In genomic region chr13:23477096-23477495, GRCh38 we compare ENCODE assay signal across 24 cellular contexts.
"Had no signal": no experiment of that assay in that cellular context is flagged by ENCODE, and none has a peak within 500 bp of the region (broad histone marks: within the 10 kb centered on the region; RNA-seq: fewer than 3 reads in every experiment).

No MANE protein-coding gene starts in this region.

- H3K27me3 Mint-ChIP-seq: dendritic cell treated with granulocyte-macrophage colony-stimulating factor and Interleukin-4, amounts not matched to agents 40 ng/mL and 50 ng/mL, for 4 days; stimulated activated naive CD8-positive, alpha-beta T cell treated with anti-CD3 and anti-CD28 coated beads, Interleukin-15, amount 100 ng/mL, for 72 hours had no signal

- H3K4me3 ChIP-seq: colonic mucosa, lower lobe of right lung, prostate gland, right atrium auricular region, sigmoid colon, suprapubic skin, transverse colon, upper lobe of right lung, uterus had no signal

- H3K36me3 ChIP-seq: colonic mucosa, lower lobe of right lung, prostate gland, right atrium auricular region, sigmoid colon, suprapubic skin, transverse colon, upper lobe of right lung, uterus had no signal

- H3K4me1 ChIP-seq: colonic mucosa, lower lobe of right lung, prostate gland, right atrium auricular region, sigmoid colon, suprapubic skin, transverse colon, upper lobe of right lung, uterus had no signal

- ATAC-seq: esophagus mucosa; left ventricle myocardium superior; lower lobe of right lung; naive thymus-derived CD8-positive, alpha-beta T cell; stimulated activated naive B cell treated with anti-CD40 and anti-IgM and Interleukin-4, amounts not matched to agents 10 μg/mL and 1 μg/mL and 100 μg/mL, for 72 hours; stimulated activated naive CD8-positive, alpha-beta T cell treated with anti-CD3 and anti-CD28 coated beads, Interleukin-15, amount 100 ng/mL, for 72 hours; upper lobe of right lung had no signal

- DNase-seq: colonic mucosa; effector CD8-positive, alpha-beta T cell; endodermal cell; hypothalamus; immature natural killer cell; left ventricle myocardium superior; lower lobe of right lung; naive thymus-derived CD8-positive, alpha-beta T cell; nephron progenitor cell; nucleus accumbens; sigmoid colon; stimulated activated CD4-positive, alpha-beta T cell treated with anti-CD3 and anti-CD28 coated beads, Interleukin-2, amount 100 ng/mL, for 24 hours; stimulated activated CD4-positive, alpha-beta T cell treated with anti-CD3 and anti-CD28 coated beads, Interleukin-4, amount 100 ng/mL, for 24 hours; stimulated activated naive B cell treated with anti-CD40 and anti-IgM and Interleukin-4, amounts not matched to agents 10 μg/mL and 1 μg/mL and 100 μg/mL, for 72 hours; stimulated activated naive CD8-positive, alpha-beta T cell treated with anti-CD3 and anti-CD28 coated beads, Interleukin-15, amount 100 ng/mL, for 72 hours; transverse colon; upper lobe of right lung; uterus had no signal

- H3K27ac Mint-ChIP-seq: dendritic cell treated with granulocyte-macrophage colony-stimulating factor and Interleukin-4, amounts not matched to agents 40 ng/mL and 50 ng/mL, for 4 days; endodermal cell; immature natural killer cell; naive thymus-derived CD8-positive, alpha-beta T cell; nephron progenitor cell; stimulated activated naive B cell treated with anti-CD40 and anti-IgM and Interleukin-4, amounts not matched to agents 10 μg/mL and 1 μg/mL and 100 μg/mL, for 72 hours; stimulated activated naive CD8-positive, alpha-beta T cell treated with anti-CD3 and anti-CD28 coated beads, Interleukin-15, amount 100 ng/mL, for 72 hours had no signal

- H3K4me1 Mint-ChIP-seq: immature natural killer cell; naive thymus-derived CD8-positive, alpha-beta T cell; stimulated activated naive B cell treated with anti-CD40 and anti-IgM and Interleukin-4, amounts not matched to agents 10 μg/mL and 1 μg/mL and 100 μg/mL, for 72 hours; stimulated activated naive CD8-positive, alpha-beta T cell treated with anti-CD3 and anti-CD28 coated beads, Interleukin-15, amount 100 ng/mL, for 72 hours had no signal

- H3K27ac ChIP-seq: colonic mucosa, epithelial cell of prostate, lower lobe of right lung, prostate gland, right atrium auricular region, sigmoid colon, suprapubic skin, transverse colon, upper lobe of right lung, uterus had no signal

- H3K4me3 Mint-ChIP-seq: dendritic cell treated with granulocyte-macrophage colony-stimulating factor and Interleukin-4, amounts not matched to agents 40 ng/mL and 50 ng/mL, for 4 days; endodermal cell; immature natural killer cell; naive thymus-derived CD8-positive, alpha-beta T cell; nephron progenitor cell; stimulated activated naive B cell treated with anti-CD40 and anti-IgM and Interleukin-4, amounts not matched to agents 10 μg/mL and 1 μg/mL and 100 μg/mL, for 72 hours; stimulated activated naive CD8-positive, alpha-beta T cell treated with anti-CD3 and anti-CD28 coated beads, Interleukin-15, amount 100 ng/mL, for 72 hours had no signal

- H3K9me3 ChIP-seq: colonic mucosa, prostate gland had no signal
